19 cellular contexts compared by ENCODE assay signal in the genomic region with DNA sequence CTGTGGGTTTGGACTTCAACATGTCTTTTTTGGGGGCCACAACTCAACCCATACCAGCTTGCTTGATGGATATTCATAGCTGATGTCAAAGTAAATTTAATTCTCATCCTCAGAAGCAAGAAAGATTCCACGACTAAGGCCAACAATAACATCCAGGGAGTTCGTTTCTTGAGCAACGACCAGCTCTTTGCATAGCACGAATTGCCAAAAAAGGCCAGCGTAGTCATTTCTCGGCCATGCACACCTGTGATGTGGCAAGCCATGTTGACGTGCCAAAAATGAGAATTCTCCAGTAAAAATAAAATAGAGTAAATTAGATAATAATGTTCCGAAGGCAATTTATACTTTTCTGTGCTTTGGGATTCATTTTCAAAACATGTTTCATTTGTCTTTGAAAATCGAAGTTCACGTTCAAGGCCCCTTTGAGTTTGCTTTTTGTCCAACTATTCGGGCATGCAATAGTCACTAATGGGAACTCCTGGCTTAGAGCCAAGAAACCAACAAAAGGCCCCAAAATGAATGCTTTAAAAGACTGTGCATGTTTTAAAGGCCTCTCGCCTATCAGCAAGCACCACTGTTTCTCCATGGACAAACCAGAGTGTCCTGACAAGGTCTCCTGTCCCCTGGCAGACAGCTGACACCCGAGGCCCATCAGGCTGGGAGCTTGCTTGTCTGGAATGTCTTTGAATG. TPM values are rescaled to one million over a fixed set of nuclear protein-coding genes. Genes with fewer than 3 reads are reported as not detected.
DNase-seq lines count a peak whose midpoint lies in the region; ATAC-seq and TF ChIP-seq lines count a peak whose summit lies in the region.
"Had no signal": no experiment of that assay in that cellular context is flagged by ENCODE, and none has a peak within 500 bp of the region (broad histone marks: within the 10 kb centered on the region; RNA-seq: fewer than 3 reads in every experiment).

No MANE protein-coding gene starts in this region.

- H3K4me1 Mint-ChIP-seq in MCF 10A (ENCODE audit: insufficient read depth, unreplicated experiment): peaks cover 21% of the 10 kb centered on the region
- H3K4me1 Mint-ChIP-seq in activated T-helper 1 cell treated with anti-CD3 and anti-CD28 coated beads, Interleukin-12 subunit alpha, Interleukin-12 subunit beta, Interleukin-2, Interleukin-4 antibody, amounts not matched to agents 30 ng/mL and 10 ng/mL and 1 ng/mL, durations not matched to agents 14 hours and 24 hours and 36 hours (ENCODE audit: low read depth): no peaks in the 10 kb centered on the region
- no peaks in the 10 kb centered on the region for H3K4me1 Mint-ChIP-seq in activated CD4-positive, alpha-beta memory T cell treated with anti-CD3 and anti-CD28 coated beads for 36 hours (ENCODE audit: low read depth)
- no peaks in the 10 kb centered on the region for H3K4me1 Mint-ChIP-seq in nephron progenitor cell

- H3K27me3 ChIP-seq in mammary epithelial cell (ENCODE audit: insufficient read depth, low read length) (no peaks in the 10 kb centered on the region), gastroesophageal sphincter (no peaks in the 10 kb centered on the region)

- POLR2A ChIA-PET in MCF 10A (lab: Yijun Ruan, JAX): interaction anchor here (0.7 to 0.9 kb wide), 3 partner anchors 23 to 169 kb away, joined by 3 read pairs; no protein-coding TSS in a partner anchor
- POLR2A ChIA-PET in activated CD4-positive, alpha-beta memory T cell treated with anti-CD3 and anti-CD28 coated beads for 36 hours (lab: Charles Lee): no interaction called here

- DNase-seq in MCF 10A (ENCODE audit: unreplicated experiment) (peak; percentile 40), mammary epithelial cell (no peak), NCI-H69 (lab: John Stamatoyannopoulos, UW) (peak; percentile 21), NOMO-1 treated with DMSO at 0.1 percent for 48 hours (lab: John Stamatoyannopoulos, UW; ENCODE audit: unreplicated experiment) (no peak), nephron progenitor cell (no peak)
- DNase-seq in activated T-helper 1 cell treated with anti-CD3 and anti-CD28 coated beads, Interleukin-12 subunit alpha, Interleukin-12 subunit beta, Interleukin-2, Interleukin-4 antibody, amounts not matched to agents 30 ng/mL and 10 ng/mL and 1 ng/mL, durations not matched to agents 14 hours and 24 hours and 36 hours (ENCODE audit: low spot score): no peak
- no peak for DNase-seq in activated CD4-positive, alpha-beta memory T cell treated with anti-CD3 and anti-CD28 coated beads for 36 hours
- DNase-seq: Caco-2; CD4-positive, alpha-beta T cell; KBM-7; NCI-H1436; NCI-H1930; NCI-H2171 treated with DMSO at 0.1 percent for 48 hours; NCI-H510A treated with DMSO at 0.1 percent for 48 hours; SW 1271 had no signal

- no peak overlapping the region for H3K27ac ChIP-seq in mammary epithelial cell (ENCODE audit: insufficient read depth, low read depth, low read length)
- peak overlapping the region in 3 of 4 donors; percentile 31 to 68 (median 66) for H3K27ac ChIP-seq in gastroesophageal sphincter

- H3K79me2 ChIP-seq in mammary epithelial cell (ENCODE audit: insufficient read depth, low read length): no peaks in the 10 kb centered on the region

- no peaks in the 10 kb centered on the region for H3K9me3 Mint-ChIP-seq in MCF 10A (ENCODE audit: unreplicated experiment)
- H3K9me3 Mint-ChIP-seq in activated T-helper 1 cell treated with anti-CD3 and anti-CD28 coated beads, Interleukin-12 subunit alpha, Interleukin-12 subunit beta, Interleukin-2, Interleukin-4 antibody, amounts not matched to agents 30 ng/mL and 10 ng/mL and 1 ng/mL, durations not matched to agents 14 hours and 24 hours and 36 hours: no peaks in the 10 kb centered on the region
- H3K9me3 Mint-ChIP-seq in activated CD4-positive, alpha-beta memory T cell treated with anti-CD3 and anti-CD28 coated beads for 36 hours: no peaks in the 10 kb centered on the region
- H3K9me3 Mint-ChIP-seq in nephron progenitor cell: no peaks in the 10 kb centered on the region
- H3K9me3 Mint-ChIP-seq: CD4-positive, alpha-beta T cell had no signal

- H4K20me1 ChIP-seq in mammary epithelial cell (ENCODE audit: insufficient read depth, low read length): no peaks in the 10 kb centered on the region

- CTCF ChIA-PET in MCF 10A (lab: Yijun Ruan, JAX): interaction anchor here (0.6 kb wide), 1 partner anchor 329 kb away, joined by 3 read pairs; no protein-coding TSS in a partner anchor
- CTCF ChIA-PET in mammary epithelial cell (lab: Charles Lee; ENCODE audit: low non-redundant PET): no interaction called here
- CTCF ChIA-PET in activated CD4-positive, alpha-beta memory T cell treated with anti-CD3 and anti-CD28 coated beads for 36 hours (lab: Charles Lee): no interaction called here

- H3K36me3 ChIP-seq in mammary epithelial cell (ENCODE audit: insufficient read depth, low read length) (no peaks in the 10 kb centered on the region), gastroesophageal sphincter (no peaks in the 10 kb centered on the region)

- H3K4me3 ChIP-seq in mammary epithelial cell (replicated peaks in 1 of 3; ENCODE audit: insufficient read depth in 1 of 3, low read depth in 2 of 3, low read length in 3 of 3): no peak overlapping the region
- H3K4me3 ChIP-seq in gastroesophageal sphincter: no peak overlapping the region
- H3K4me3 ChIP-seq: GM12878 had no signal

- H3K27ac Mint-ChIP-seq in MCF 10A (ENCODE audit: low read depth, unreplicated experiment): peak overlapping the region; percentile 81
- no peak overlapping the region for H3K27ac Mint-ChIP-seq in activated T-helper 1 cell treated with anti-CD3 and anti-CD28 coated beads, Interleukin-12 subunit alpha, Interleukin-12 subunit beta, Interleukin-2, Interleukin-4 antibody, amounts not matched to agents 30 ng/mL and 10 ng/mL and 1 ng/mL, durations not matched to agents 14 hours and 24 hours and 36 hours
- no peak overlapping the region for H3K27ac Mint-ChIP-seq in activated CD4-positive, alpha-beta memory T cell treated with anti-CD3 and anti-CD28 coated beads for 36 hours
- no peak overlapping the region for H3K27ac Mint-ChIP-seq in nephron progenitor cell
- H3K27ac Mint-ChIP-seq: CD4-positive, alpha-beta T cell had no signal

- no peak overlapping the region for H3K9ac ChIP-seq in mammary epithelial cell (ENCODE audit: insufficient read depth, low read length)

- ATAC-seq in gastroesophageal sphincter: no peak
- ATAC-seq: GM12878, Right ventricle myocardium inferior had no signal

- no peak for TF ChIP-seq EP300 in gastroesophageal sphincter (IDR thresholded peaks at IDR 0.05)

- in situ Hi-C loops in mammary epithelial cell (cut with MboI; ENCODE audit: low sequenced_read_pairs in 2 of 2): no loop called here

- no peak overlapping the region for H3K4me3 Mint-ChIP-seq in MCF 10A (ENCODE audit: unreplicated experiment)
- no peak overlapping the region for H3K4me3 Mint-ChIP-seq in activated T-helper 1 cell treated with anti-CD3 and anti-CD28 coated beads, Interleukin-12 subunit alpha, Interleukin-12 subunit beta, Interleukin-2, Interleukin-4 antibody, amounts not matched to agents 30 ng/mL and 10 ng/mL and 1 ng/mL, durations not matched to agents 14 hours and 24 hours and 36 hours
- H3K4me3 Mint-ChIP-seq in activated CD4-positive, alpha-beta memory T cell treated with anti-CD3 and anti-CD28 coated beads for 36 hours: no peak overlapping the region
- H3K4me3 Mint-ChIP-seq in nephron progenitor cell: no peak overlapping the region
- H3K4me3 Mint-ChIP-seq: CD4-positive, alpha-beta T cell had no signal

- intact Hi-C loops in MCF 10A (cut with micrococcal nuclease): no loop called here
- intact Hi-C loops in mammary epithelial cell (cut with micrococcal nuclease): no loop called here
- intact Hi-C loops in activated T-helper 1 cell treated with anti-CD3 and anti-CD28 coated beads, Interleukin-12 subunit alpha, Interleukin-12 subunit beta, Interleukin-2, Interleukin-4 antibody, amounts not matched to agents 30 ng/mL and 10 ng/mL and 1 ng/mL, durations not matched to agents 14 hours and 24 hours and 36 hours (cut with micrococcal nuclease): no loop called here
- intact Hi-C loops in activated CD4-positive, alpha-beta memory T cell treated with anti-CD3 and anti-CD28 coated beads for 36 hours (cut with micrococcal nuclease): no loop called here

- H3K4me2 ChIP-seq in mammary epithelial cell (ENCODE audit: insufficient read depth, low read depth, low read length): no peak overlapping the region

- no peak for TF ChIP-seq POLR2A in gastroesophageal sphincter (IDR thresholded peaks at IDR 0.05)

- BruUV-seq in MCF 10A (replicated peaks; lab: Mats Ljungman, UMichigan): no TSS peak
- BruUV-seq in mammary epithelial cell (replicated peaks; lab: Mats Ljungman, UMichigan): no TSS peak

- 58% methylated on average over 13 of the region's 13 CpGs for WGBS in mammary epithelial cell (ENCODE audit: low coverage, missing lambda C conversion rate)
- 44 to 52% methylated on average over 10 to 12 of the region's 13 CpGs for WGBS in gastroesophageal sphincter (ENCODE audit: low coverage in 1 of 2), 2 donors

- no peak for TF ChIP-seq CTCF in MCF 10A (IDR thresholded peaks at IDR 0.05; ENCODE audit: unreplicated experiment)
- TF ChIP-seq CTCF in mammary epithelial cell (conservative IDR thresholded peaks at IDR 0.05 in 1 of 2, IDR thresholded peaks at IDR 0.05 in 1 of 2; ENCODE audit: extremely low read depth in 1 of 2, insufficient read depth in 1 of 2, low read depth in 1 of 2, low read length in 2 of 2): no peak
- no peak for TF ChIP-seq CTCF in gastroesophageal sphincter (IDR thresholded peaks at IDR 0.05)
- no peak for TF ChIP-seq CTCF in nephron progenitor cell (IDR thresholded peaks at IDR 0.05)

- H3K27me3 Mint-ChIP-seq in MCF 10A (ENCODE audit: insufficient read depth, unreplicated experiment) (no peaks in the 10 kb centered on the region), nephron progenitor cell (ENCODE audit: low read depth, poor library complexity) (peaks cover 4% of the 10 kb centered on the region)
- H3K27me3 Mint-ChIP-seq in activated T-helper 1 cell treated with anti-CD3 and anti-CD28 coated beads, Interleukin-12 subunit alpha, Interleukin-12 subunit beta, Interleukin-2, Interleukin-4 antibody, amounts not matched to agents 30 ng/mL and 10 ng/mL and 1 ng/mL, durations not matched to agents 14 hours and 24 hours and 36 hours (ENCODE audit: insufficient read depth): peaks cover 2% of the 10 kb centered on the region
- no peaks in the 10 kb centered on the region for H3K27me3 Mint-ChIP-seq in activated CD4-positive, alpha-beta memory T cell treated with anti-CD3 and anti-CD28 coated beads for 36 hours
- H3K27me3 Mint-ChIP-seq: CD4-positive, alpha-beta T cell had no signal

- dilution Hi-C loops in mammary epithelial cell (cut with HindIII; ENCODE audit: low sequenced_read_pairs): no loop called here

- H3K4me1 ChIP-seq in mammary epithelial cell (ENCODE audit: insufficient read depth, low read length) (no peaks in the 10 kb centered on the region), gastroesophageal sphincter (no peaks in the 10 kb centered on the region)
- H3K4me1 ChIP-seq: Caco-2 had no signal

- H2AFZ ChIP-seq in mammary epithelial cell (ENCODE audit: low read depth, low read length): no peak overlapping the region

- no peaks in the 10 kb centered on the region for H3K36me3 Mint-ChIP-seq in MCF 10A (ENCODE audit: insufficient read depth, unreplicated experiment)
- no peaks in the 10 kb centered on the region for H3K36me3 Mint-ChIP-seq in activated T-helper 1 cell treated with anti-CD3 and anti-CD28 coated beads, Interleukin-12 subunit alpha, Interleukin-12 subunit beta, Interleukin-2, Interleukin-4 antibody, amounts not matched to agents 30 ng/mL and 10 ng/mL and 1 ng/mL, durations not matched to agents 14 hours and 24 hours and 36 hours (ENCODE audit: low read depth)
- no peaks in the 10 kb centered on the region for H3K36me3 Mint-ChIP-seq in activated CD4-positive, alpha-beta memory T cell treated with anti-CD3 and anti-CD28 coated beads for 36 hours
- H3K36me3 Mint-ChIP-seq in nephron progenitor cell (ENCODE audit: low read depth): no peaks in the 10 kb centered on the region

- peaks cover 13% of the 10 kb centered on the region for H3K9me3 ChIP-seq in mammary epithelial cell (replicated peaks; ENCODE audit: insufficient read depth, low read length)
- H3K9me3 ChIP-seq in gastroesophageal sphincter: peaks cover 0 to 9% (median 0%) of the 10 kb centered on the region in 3 donors
- H3K9me3 ChIP-seq: Caco-2 had no signal

RNA-seq across cellular contexts. Expression of a gene that starts 14.4 kb away (rescaled TPM):
- total RNA-seq in MCF 10A (2022) (not detected in 2 replicates), mammary epithelial cell (under 1 TPM in 1 of 2 donors, not detected in 1; 0.17 TPM), gastroesophageal sphincter (1 to 10 TPM in 1 of 4 donors, under 1 TPM in 1, not detected in 2; 0.50 to 1.9 TPM)
- not detected for polyA plus RNA-seq in mammary epithelial cell
- not detected for polyA minus RNA-seq in mammary epithelial cell
- not detected in 2 replicates for total RNA-seq in activated T-helper 1 cell treated with anti-CD3 and anti-CD28 coated beads, Interleukin-12 subunit alpha, Interleukin-12 subunit beta, Interleukin-2, Interleukin-4 antibody, amounts not matched to agents 30 ng/mL and 10 ng/mL and 1 ng/mL, durations not matched to agents 14 hours and 24 hours and 36 hours
- not detected for total RNA-seq in activated CD4-positive, alpha-beta memory T cell treated with anti-CD3 and anti-CD28 coated beads for 36 hours
- total RNA-seq: CD4-positive, alpha-beta T cell; GM12878 had no signal
- polyA plus RNA-seq: BJ, GM12878 had no signal

Comparison
In these comparisons a context has a peak if more than half of its experiments do, and no peak if none do; other contexts are left out.
1. DNase-seq: peak in MCF 10A (single experiment) and NCI-H69 (single experiment); none in mammary epithelial cell (single experiment), activated T-helper 1 cell treated with anti-CD3 and anti-CD28 coated beads, Interleukin-12 subunit alpha, Interleukin-12 subunit beta, Interleukin-2, Interleukin-4 antibody, amounts not matched to agents 30 ng/mL and 10 ng/mL and 1 ng/mL, durations not matched to agents 14 hours and 24 hours and 36 hours (single experiment), activated CD4-positive, alpha-beta memory T cell treated with anti-CD3 and anti-CD28 coated beads for 36 hours (single experiment), NOMO-1 treated with DMSO at 0.1 percent for 48 hours (single experiment) and nephron progenitor cell (single experiment).